In the genomic region with DNA sequence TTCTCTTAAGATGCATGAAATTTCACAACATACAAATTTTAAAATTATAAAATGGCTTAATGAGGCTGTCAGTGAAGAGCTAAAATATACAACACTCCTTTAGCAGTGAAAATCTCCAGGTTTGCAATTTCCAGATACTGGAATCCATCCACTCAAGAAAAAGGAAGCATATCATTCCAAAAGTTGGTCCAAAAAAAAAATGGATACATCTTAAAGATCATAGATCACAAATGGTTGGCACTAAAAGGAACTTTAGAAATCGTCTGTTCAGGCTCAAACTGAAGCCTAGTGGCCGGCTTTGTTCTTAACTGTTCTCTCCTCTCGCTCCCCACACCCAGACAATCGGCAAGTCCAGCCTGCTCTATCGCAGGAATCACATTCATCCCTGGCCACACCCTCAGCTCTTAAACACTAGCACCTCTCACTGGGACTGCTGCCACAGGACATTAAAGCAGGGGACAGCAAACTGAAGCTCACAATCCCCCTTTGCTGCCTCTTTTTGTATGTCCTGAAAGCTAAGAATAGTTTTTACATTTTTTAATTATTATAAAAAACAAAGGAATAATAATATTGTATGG, we compare ENCODE assay signal across 1 cellular context.
TF ChIP-seq lines count a peak whose summit lies in the region.

No MANE protein-coding gene starts in this region.

TF ChIP-seq in K562, 482 proteins besides CTCF, POLR2A, EP300 and RAD21 (continued from another document):
- TF ChIP-seq, protein P1, sequence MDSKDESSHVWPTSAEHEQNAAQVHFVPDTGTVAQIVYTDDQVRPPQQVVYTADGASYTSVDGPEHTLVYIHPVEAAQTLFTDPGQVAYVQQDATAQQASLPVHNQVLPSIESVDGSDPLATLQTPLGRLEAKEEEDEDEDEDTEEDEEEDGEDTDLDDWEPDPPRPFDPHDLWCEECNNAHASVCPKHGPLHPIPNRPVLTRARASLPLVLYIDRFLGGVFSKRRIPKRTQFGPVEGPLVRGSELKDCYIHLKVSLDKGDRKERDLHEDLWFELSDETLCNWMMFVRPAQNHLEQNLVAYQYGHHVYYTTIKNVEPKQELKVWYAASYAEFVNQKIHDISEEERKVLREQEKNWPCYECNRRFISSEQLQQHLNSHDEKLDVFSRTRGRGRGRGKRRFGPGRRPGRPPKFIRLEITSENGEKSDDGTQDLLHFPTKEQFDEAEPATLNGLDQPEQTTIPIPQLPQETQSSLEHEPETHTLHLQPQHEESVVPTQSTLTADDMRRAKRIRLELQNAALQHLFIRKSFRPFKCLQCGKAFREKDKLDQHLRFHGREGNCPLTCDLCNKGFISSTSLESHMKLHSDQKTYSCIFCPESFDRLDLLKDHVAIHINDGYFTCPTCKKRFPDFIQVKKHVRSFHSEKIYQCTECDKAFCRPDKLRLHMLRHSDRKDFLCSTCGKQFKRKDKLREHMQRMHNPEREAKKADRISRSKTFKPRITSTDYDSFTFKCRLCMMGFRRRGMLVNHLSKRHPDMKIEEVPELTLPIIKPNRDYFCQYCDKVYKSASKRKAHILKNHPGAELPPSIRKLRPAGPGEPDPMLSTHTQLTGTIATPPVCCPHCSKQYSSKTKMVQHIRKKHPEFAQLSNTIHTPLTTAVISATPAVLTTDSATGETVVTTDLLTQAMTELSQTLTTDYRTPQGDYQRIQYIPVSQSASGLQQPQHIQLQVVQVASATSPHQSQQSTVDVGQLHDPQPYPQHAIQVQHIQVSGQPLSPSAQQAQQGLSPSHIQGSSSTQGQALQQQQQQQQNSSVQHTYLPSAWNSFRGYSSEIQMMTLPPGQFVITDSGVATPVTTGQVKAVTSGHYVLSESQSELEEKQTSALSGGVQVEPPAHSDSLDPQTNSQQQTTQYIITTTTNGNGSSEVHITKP (IDR thresholded peaks at IDR 0.05; ENCODE audit: partially characterized antibody), result peak; percentile 92
- peak; percentile 39; the same call in 1 of the 2 replicates for TF ChIP-seq BHLHE40 (IDR thresholded peaks at IDR 0.05; ENCODE audit: low read length)
- TF ChIP-seq GATA2 (CRISPR knock-in tag; IDR thresholded peaks at IDR 0.05), result peak; percentile 83
- no peak for TF ChIP-seq ZNF282 (CRISPR knock-in tag; IDR thresholded peaks at IDR 0.05)
- peak; percentile 34 to 47; a peak in 2 of 4 replicates for TF ChIP-seq TRIM24 (IDR thresholded peaks at IDR 0.05)
- TF ChIP-seq CBX1 (IDR thresholded peaks at IDR 0.05; ENCODE audit: low read depth), result no peak
- TF ChIP-seq FOXM1 (IDR thresholded peaks at IDR 0.05; ENCODE audit: low read depth), result peak; percentile 34; the same call in 1 of the 2 replicates
- TF ChIP-seq FOXM1 (CRISPR knock-in tag; IDR thresholded peaks at IDR 0.05; ENCODE audit: low read depth), result no peak
- TF ChIP-seq, protein P2, sequence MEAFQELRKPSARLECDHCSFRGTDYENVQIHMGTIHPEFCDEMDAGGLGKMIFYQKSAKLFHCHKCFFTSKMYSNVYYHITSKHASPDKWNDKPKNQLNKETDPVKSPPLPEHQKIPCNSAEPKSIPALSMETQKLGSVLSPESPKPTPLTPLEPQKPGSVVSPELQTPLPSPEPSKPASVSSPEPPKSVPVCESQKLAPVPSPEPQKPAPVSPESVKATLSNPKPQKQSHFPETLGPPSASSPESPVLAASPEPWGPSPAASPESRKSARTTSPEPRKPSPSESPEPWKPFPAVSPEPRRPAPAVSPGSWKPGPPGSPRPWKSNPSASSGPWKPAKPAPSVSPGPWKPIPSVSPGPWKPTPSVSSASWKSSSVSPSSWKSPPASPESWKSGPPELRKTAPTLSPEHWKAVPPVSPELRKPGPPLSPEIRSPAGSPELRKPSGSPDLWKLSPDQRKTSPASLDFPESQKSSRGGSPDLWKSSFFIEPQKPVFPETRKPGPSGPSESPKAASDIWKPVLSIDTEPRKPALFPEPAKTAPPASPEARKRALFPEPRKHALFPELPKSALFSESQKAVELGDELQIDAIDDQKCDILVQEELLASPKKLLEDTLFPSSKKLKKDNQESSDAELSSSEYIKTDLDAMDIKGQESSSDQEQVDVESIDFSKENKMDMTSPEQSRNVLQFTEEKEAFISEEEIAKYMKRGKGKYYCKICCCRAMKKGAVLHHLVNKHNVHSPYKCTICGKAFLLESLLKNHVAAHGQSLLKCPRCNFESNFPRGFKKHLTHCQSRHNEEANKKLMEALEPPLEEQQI (IDR thresholded peaks at IDR 0.05), result peak; percentile 81
- peak; percentile 64; the same call in 1 of the 2 replicates for TF ChIP-seq SOX6 (IDR thresholded peaks at IDR 0.05)
- TF ChIP-seq ZNF644 (tag; IDR thresholded peaks at IDR 0.05; ENCODE audit: low read depth), result no peak
- TF ChIP-seq KAT2B (IDR thresholded peaks at IDR 0.05; ENCODE audit: low read depth, low read length), result no peak
- TF ChIP-seq KLF16 (IDR thresholded peaks at IDR 0.05), result peak; percentile 61; the same call in 1 of the 2 replicates
- TF ChIP-seq, protein P3, sequence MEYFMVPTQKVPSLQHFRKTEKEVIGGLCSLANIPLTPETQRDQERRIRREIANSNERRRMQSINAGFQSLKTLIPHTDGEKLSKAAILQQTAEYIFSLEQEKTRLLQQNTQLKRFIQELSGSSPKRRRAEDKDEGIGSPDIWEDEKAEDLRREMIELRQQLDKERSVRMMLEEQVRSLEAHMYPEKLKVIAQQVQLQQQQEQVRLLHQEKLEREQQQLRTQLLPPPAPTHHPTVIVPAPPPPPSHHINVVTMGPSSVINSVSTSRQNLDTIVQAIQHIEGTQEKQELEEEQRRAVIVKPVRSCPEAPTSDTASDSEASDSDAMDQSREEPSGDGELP (CRISPR knock-in tag; IDR thresholded peaks at IDR 0.05; ENCODE audit: borderline replicate concordance), result peak; percentile 46; the same call in 1 of the 2 replicates
- 0 out of 2 replicates have a peak, but pooled peaks have one; percentile 35 for TF ChIP-seq PML (IDR thresholded peaks at IDR 0.05; ENCODE audit: low read length)
- no peak for TF ChIP-seq PHTF2 (CRISPR knock-in tag; IDR thresholded peaks at IDR 0.05)
- 0 out of 2 replicates have a peak, but pooled peaks have one; percentile 28 for TF ChIP-seq NBN (IDR thresholded peaks at IDR 0.05; ENCODE audit: low read depth)
- peak; percentile 66 for TF ChIP-seq SMARCA4 (IDR thresholded peaks at IDR 0.05)
- peak; percentile 55; the same call in 1 of the 2 replicates for TF ChIP-seq STAT5A (IDR thresholded peaks at IDR 0.05; ENCODE audit: borderline replicate concordance, low read length)
- TF ChIP-seq EP400 (IDR thresholded peaks at IDR 0.05), result peak; percentile 24; the same call in 1 of the 2 replicates
- TF ChIP-seq, protein P4, sequence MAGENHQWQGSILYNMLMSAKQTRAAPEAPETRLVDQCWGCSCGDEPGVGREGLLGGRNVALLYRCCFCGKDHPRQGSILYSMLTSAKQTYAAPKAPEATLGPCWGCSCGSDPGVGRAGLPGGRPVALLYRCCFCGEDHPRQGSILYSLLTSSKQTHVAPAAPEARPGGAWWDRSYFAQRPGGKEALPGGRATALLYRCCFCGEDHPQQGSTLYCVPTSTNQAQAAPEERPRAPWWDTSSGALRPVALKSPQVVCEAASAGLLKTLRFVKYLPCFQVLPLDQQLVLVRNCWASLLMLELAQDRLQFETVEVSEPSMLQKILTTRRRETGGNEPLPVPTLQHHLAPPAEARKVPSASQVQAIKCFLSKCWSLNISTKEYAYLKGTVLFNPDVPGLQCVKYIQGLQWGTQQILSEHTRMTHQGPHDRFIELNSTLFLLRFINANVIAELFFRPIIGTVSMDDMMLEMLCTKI (IDR thresholded peaks at IDR 0.05; ENCODE audit: partially characterized antibody), result no peak
- TF ChIP-seq MXI1 (IDR thresholded peaks at IDR 0.05; ENCODE audit: low read depth, low read length), result 0 out of 2 replicates have a peak, but pooled peaks have one; percentile 18
- TF ChIP-seq NFIC (IDR thresholded peaks at IDR 0.05), result peak; percentile 74
- TF ChIP-seq TEAD4 (IDR thresholded peaks at IDR 0.05; ENCODE audit: low read length), result peak; percentile 77
- no peak for TF ChIP-seq TEAD4 (CRISPR knock-in tag; IDR thresholded peaks at IDR 0.05; ENCODE audit: borderline replicate concordance)
